8 cellular contexts compared by ENCODE assay signal in the genomic region with DNA sequence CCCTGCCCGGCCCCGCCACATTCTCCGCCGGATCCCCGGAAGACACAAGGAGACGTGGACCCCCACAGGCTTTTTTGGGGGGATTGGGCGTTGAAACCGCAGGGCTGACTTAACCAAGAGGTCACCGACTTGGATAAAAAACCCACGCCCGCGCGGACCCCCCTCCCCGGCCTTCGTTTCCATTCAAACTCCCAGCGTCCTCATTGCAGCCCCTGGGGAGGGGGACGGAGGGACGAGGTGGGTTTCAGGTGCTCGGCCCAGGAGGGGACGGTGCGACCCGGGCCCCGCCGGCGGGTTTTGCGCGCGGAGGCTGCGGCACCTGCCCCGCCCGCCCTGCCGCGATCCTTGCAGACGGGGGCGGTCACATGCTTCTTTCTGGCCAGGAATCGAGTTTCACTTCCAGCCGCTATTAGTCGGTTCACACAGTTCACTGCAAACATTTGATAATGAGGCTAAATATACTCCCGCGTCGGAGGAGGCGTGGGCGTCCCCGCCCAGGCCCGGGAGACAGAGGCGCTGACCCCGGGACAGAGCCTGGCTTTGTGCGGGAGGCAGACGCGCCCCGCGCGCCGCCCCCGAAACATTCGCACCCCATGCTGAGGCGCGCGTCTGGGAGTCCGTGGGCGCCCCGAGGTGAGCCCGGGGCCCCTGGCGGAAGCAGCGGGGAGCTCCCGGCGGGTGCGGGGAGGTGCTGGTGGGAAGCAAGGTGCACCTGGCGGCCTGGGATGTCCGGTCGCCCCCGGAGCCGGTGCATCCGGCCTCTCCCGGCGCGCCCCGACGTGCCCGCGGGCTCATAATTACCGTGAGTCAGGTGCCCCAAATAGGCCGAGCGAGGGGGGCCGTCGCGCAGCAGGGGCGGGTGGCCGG. TPM values are rescaled to one million over a fixed set of nuclear protein-coding genes. Genes with fewer than 3 reads are reported as not detected.
A peak's percentile ranks its signal among the peaks of the same experiment; 100 is the strongest.
DNase-seq lines count a peak whose midpoint lies in the region; ATAC-seq, FAIRE-seq and TF ChIP-seq lines count a peak whose summit lies in the region.

No MANE protein-coding gene starts in this region.

- peak; percentile 47; the same call in 1 of the 2 replicates for TF ChIP-seq EP300 in K562 (IDR thresholded peaks at IDR 0.05; ENCODE audit: low read length)

- peak overlapping the region in 1 of 2 experiments; percentile 87; a peak in 2 of 4 replicates for H3K9ac ChIP-seq in K562 (ENCODE audit: insufficient read depth in 1 of 2, low read depth in 2 of 2, low read length in 2 of 2)

- H3K4me2 ChIP-seq in K562 (ENCODE audit: insufficient read depth, low read length) = peak overlapping the region; percentile 32

- no peak; a peak in 1 of 6 replicates for TF ChIP-seq CTCF in K562 (IDR thresholded peaks at IDR 0.05 in 2 of 3, conservative IDR thresholded peaks at IDR 0.05 in 1 of 3; ENCODE audit: insufficient read depth in 2 of 3, low read depth in 1 of 3, low read length in 3 of 3)

- H3K27ac ChIP-seq in K562 (ENCODE audit: extremely low read depth, low read depth, low read length) = peak overlapping the region; percentile 17; the same call in 1 of the 3 replicates

- WGBS in K562 (ENCODE audit: insufficient coverage, low coverage, missing lambda C conversion rate) = 5% methylated on average over 40 of the region's 89 CpGs

- no peaks in the 10 kb centered on the region for H3K36me3 ChIP-seq in K562 (ENCODE audit: control insufficient read depth, insufficient read depth, low read length)

- TF ChIP-seq POLR2A in K562 (conservative IDR thresholded peaks at IDR 0.05) = no peak

- ATAC-seq in K562 = peak; percentile 76

- FAIRE-seq in K562 (lab: Jason Lieb, UNC) = peak; percentile 94

- H3K9me3 ChIP-seq in K562 (replicated peaks; ENCODE audit: control insufficient read depth, insufficient read depth, low read depth, low read length) = no peaks in the 10 kb centered on the region

- H3K79me2 ChIP-seq in K562 (ENCODE audit: control insufficient read depth, insufficient read depth, low read length) = peaks cover 7% of the 10 kb centered on the region; the same call in 1 of the 3 replicates

- CTCF ChIA-PET in K562 (lab: Yijun Ruan, JAX; ENCODE audit: low intra/inter-chr PET ratio) = no interaction called here

- POLR2A ChIA-PET in K562 (lab: Yijun Ruan, JAX) = interaction anchor here (0.7 kb wide), 1 partner anchor 328 kb away, joined by 3 read pairs; no protein-coding TSS in a partner anchor

- TF ChIP-seq RAD21 in K562 (CRISPR knock-in tag; conservative IDR thresholded peaks at IDR 0.05 in 1 of 2, IDR thresholded peaks at IDR 0.05 in 1 of 2) = no peak; a peak in 1 of 4 replicates

- peak overlapping the region; percentile 26 for H3K4me3 ChIP-seq in K562

- peak overlapping the region; percentile 74 for H2AFZ ChIP-seq in K562 (ENCODE audit: low read depth, low read length)

- no TSS peak for BruUV-seq in K562 (replicated peaks; lab: Mats Ljungman, UMichigan)

- no peaks in the 10 kb centered on the region for H3K9me1 ChIP-seq in K562 (ENCODE audit: control insufficient read depth, insufficient read depth, low read length)

- H3K4me1 ChIP-seq in K562 (replicated peaks in 1 of 2; ENCODE audit: control insufficient read depth in 2 of 2, insufficient read depth in 2 of 2, low read length in 2 of 2) = peaks cover 9 to 65% of the 10 kb centered on the region in 2 experiments

- in situ Hi-C loops in K562 (cut with MboI) = loop anchor here (5.0 kb wide), 1 partner anchor 190 kb away; no protein-coding TSS in a partner anchor

- H3K27me3 ChIP-seq in K562 (ENCODE audit: control insufficient read depth in 2 of 2, insufficient read depth in 2 of 2, low read length in 2 of 2) = peaks cover 0 to 12% of the 10 kb centered on the region in 2 experiments; a peak in 2 of 5 replicates

- DNase-seq in stimulated activated CD4-positive, alpha-beta T cell treated with anti-CD3 and anti-CD28 coated beads, Interleukin-15, amount 100 ng/mL, for 24 hours = peak; percentile 51
- DNase-seq in stimulated activated CD4-positive, alpha-beta T cell treated with anti-CD3 and anti-CD28 coated beads, Interleukin-1b, Interleukin-23, amount 100 ng/mL, for 48 hours = no peak
- DNase-seq in NCI-H2196 treated with DMSO at 0.1 percent for 48 hours (lab: John Stamatoyannopoulos, UW; ENCODE audit: unreplicated experiment) (peak; percentile 31), K562 (ENCODE audit: extremely low read depth in 1 of 4, low spot score in 3 of 4) (peak; percentile 66 to 87 (median 74)), iris pigment epithelial cell (ENCODE audit: low read depth) (peak; percentile 60), NCI-H446 (lab: John Stamatoyannopoulos, UW) (no peak), NCI-H510A treated with DMSO at 0.1 percent for 48 hours (lab: John Stamatoyannopoulos, UW) (no peak)
- peak; percentile 33 for DNase-seq in stimulated activated CD4-positive, alpha-beta T cell treated with anti-CD3 and anti-CD28 coated beads, Interleukin-2, amount 100 ng/mL, for 4 hours (ENCODE audit: low read depth)

- no peaks in the 10 kb centered on the region for H4K20me1 ChIP-seq in K562 (replicated peaks; ENCODE audit: control insufficient read depth, insufficient read depth, low read length)

- intact Hi-C loops in K562 (cut with micrococcal nuclease) = loop anchor here (5.0 kb wide), 1 partner anchor 80 kb away; no protein-coding TSS in a partner anchor

TF ChIP-seq in K562, 482 proteins besides CTCF, POLR2A, EP300 and RAD21 (continues in another document):
- TF ChIP-seq KDM2B (CRISPR knock-in tag; IDR thresholded peaks at IDR 0.05) = 0 out of 2 replicates have a peak, but pooled peaks have one; percentile 36
- peak; percentile 37; the same call in 1 of the 2 replicates for TF ChIP-seq NR4A1 (CRISPR knock-in tag; IDR thresholded peaks at IDR 0.05)
- TF ChIP-seq NR4A1 (tag; IDR thresholded peaks at IDR 0.05) = no peak
- TF ChIP-seq MYC (IDR thresholded peaks at IDR 0.05; ENCODE audit: low read depth, low read length) = peak; percentile 54
- TF ChIP-seq MYC (CRISPR knock-in tag; IDR thresholded peaks at IDR 0.05; ENCODE audit: borderline replicate concordance, low read depth) = no peak
- peak; percentile 53 for TF ChIP-seq CBFA2T2 (conservative IDR thresholded peaks at IDR 0.05)
- no peak for TF ChIP-seq ZNF146 (CRISPR knock-in tag; IDR thresholded peaks at IDR 0.05; ENCODE audit: unreplicated experiment)
- TF ChIP-seq SMARCA4 (IDR thresholded peaks at IDR 0.05) = 0 out of 2 replicates have a peak, but pooled peaks have one; percentile 31
- TF ChIP-seq, protein P1, sequence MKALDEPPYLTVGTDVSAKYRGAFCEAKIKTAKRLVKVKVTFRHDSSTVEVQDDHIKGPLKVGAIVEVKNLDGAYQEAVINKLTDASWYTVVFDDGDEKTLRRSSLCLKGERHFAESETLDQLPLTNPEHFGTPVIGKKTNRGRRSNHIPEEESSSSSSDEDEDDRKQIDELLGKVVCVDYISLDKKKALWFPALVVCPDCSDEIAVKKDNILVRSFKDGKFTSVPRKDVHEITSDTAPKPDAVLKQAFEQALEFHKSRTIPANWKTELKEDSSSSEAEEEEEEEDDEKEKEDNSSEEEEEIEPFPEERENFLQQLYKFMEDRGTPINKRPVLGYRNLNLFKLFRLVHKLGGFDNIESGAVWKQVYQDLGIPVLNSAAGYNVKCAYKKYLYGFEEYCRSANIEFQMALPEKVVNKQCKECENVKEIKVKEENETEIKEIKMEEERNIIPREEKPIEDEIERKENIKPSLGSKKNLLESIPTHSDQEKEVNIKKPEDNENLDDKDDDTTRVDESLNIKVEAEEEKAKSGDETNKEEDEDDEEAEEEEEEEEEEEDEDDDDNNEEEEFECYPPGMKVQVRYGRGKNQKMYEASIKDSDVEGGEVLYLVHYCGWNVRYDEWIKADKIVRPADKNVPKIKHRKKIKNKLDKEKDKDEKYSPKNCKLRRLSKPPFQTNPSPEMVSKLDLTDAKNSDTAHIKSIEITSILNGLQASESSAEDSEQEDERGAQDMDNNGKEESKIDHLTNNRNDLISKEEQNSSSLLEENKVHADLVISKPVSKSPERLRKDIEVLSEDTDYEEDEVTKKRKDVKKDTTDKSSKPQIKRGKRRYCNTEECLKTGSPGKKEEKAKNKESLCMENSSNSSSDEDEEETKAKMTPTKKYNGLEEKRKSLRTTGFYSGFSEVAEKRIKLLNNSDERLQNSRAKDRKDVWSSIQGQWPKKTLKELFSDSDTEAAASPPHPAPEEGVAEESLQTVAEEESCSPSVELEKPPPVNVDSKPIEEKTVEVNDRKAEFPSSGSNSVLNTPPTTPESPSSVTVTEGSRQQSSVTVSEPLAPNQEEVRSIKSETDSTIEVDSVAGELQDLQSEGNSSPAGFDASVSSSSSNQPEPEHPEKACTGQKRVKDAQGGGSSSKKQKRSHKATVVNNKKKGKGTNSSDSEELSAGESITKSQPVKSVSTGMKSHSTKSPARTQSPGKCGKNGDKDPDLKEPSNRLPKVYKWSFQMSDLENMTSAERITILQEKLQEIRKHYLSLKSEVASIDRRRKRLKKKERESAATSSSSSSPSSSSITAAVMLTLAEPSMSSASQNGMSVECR (CRISPR knock-in tag; IDR thresholded peaks at IDR 0.05) = 0 out of 2 replicates have a peak, but pooled peaks have one; percentile 49
- no peak for TF ChIP-seq CBX1 (IDR thresholded peaks at IDR 0.05; ENCODE audit: low read depth)
- no peak for TF ChIP-seq SIRT6 (IDR thresholded peaks at IDR 0.05; ENCODE audit: low read depth, low read length)
- TF ChIP-seq HMGN3 (IDR thresholded peaks at IDR 0.05; ENCODE audit: borderline replicate concordance, extremely low read depth, insufficient read length, low read depth, low read length) = peak; percentile 40
- peak; percentile 60 for TF ChIP-seq POLR2G (IDR thresholded peaks at IDR 0.05; ENCODE audit: low read depth, low read length)

RNA-seq across cellular contexts. Expression of gene PDGFA, which starts 2.7 kb away (rescaled TPM):
- 21.5 and 51.6 TPM in 2 replicates for total RNA-seq in K562 (2011; cell fraction: chromatin; rRNA removed; ENCODE audit: low replicate concordance)
- 36.1 and 57.4 TPM in 2 replicates for total RNA-seq in K562 (2011; cell fraction: nucleolus; rRNA removed)
- 30.2 and 38.4 TPM in 2 replicates for total RNA-seq in K562 (2011; cell fraction: nucleoplasm; rRNA removed)
- 8.1 and 10.0 TPM in 2 replicates for total RNA-seq in K562 (2014; rRNA removed)
- 3.6 and 5.0 TPM in 2 replicates for total RNA-seq in K562 (2014; rRNA removed; fragmentation: Illumina TruSeq; extraction: Trizol)
- 4.6 and 6.1 TPM in 2 replicates for total RNA-seq in K562 (2015; rRNA removed; fragmentation: Illumina TruSeq; extraction: Trizol)
- total RNA-seq in K562 (2021) = 9.8 and 10.2 TPM in 2 replicates
- polyA plus RNA-seq in K562 (2011; rRNA removed) = 7.9 TPM in 2 replicates
- 5.2 and 10.8 TPM in 2 replicates for polyA plus RNA-seq in K562 (2011; cell fraction: cytosol; rRNA removed)
- 13.3 and 32.6 TPM in 2 replicates for polyA plus RNA-seq in K562 (2011; cell fraction: nucleus; rRNA removed)
- polyA plus RNA-seq in K562 (2012) = 6.4 and 9.1 TPM in 2 replicates
- polyA plus RNA-seq in K562 (2014; fragmentation: Illumina TruSeq; extraction: Trizol) = 2.5 and 4.7 TPM in 2 replicates
- polyA plus RNA-seq in K562 (2014; fragmentation: Nextera tagmentation; extraction: Ambion mirVana) = 1 to 10 TPM; 3.9 to 9.5 TPM
- polyA plus RNA-seq in K562 (2014; rRNA removed) = 2.6 and 3.6 TPM in 2 replicates
- 24.4 and 37.5 TPM in 2 replicates for polyA minus RNA-seq in K562 (2011; rRNA and poly(A)+ RNA removed)
- 34.5 and 45.2 TPM in 2 replicates for polyA minus RNA-seq in K562 (2011; cell fraction: cytosol; rRNA and poly(A)+ RNA removed)
- polyA minus RNA-seq in K562 (2011; cell fraction: nucleus; rRNA and poly(A)+ RNA removed) = 11.0 and 13.5 TPM in 2 replicates

Comparison
In these comparisons a context has a peak if more than half of its experiments do, and no peak if none do; other contexts are left out.
1. DNase-seq: peak in stimulated activated CD4-positive, alpha-beta T cell treated with anti-CD3 and anti-CD28 coated beads, Interleukin-15, amount 100 ng/mL, for 24 hours (single experiment), NCI-H2196 treated with DMSO at 0.1 percent for 48 hours (single experiment), K562 (4 of 4), iris pigment epithelial cell (single experiment) and stimulated activated CD4-positive, alpha-beta T cell treated with anti-CD3 and anti-CD28 coated beads, Interleukin-2, amount 100 ng/mL, for 4 hours (single experiment); none in stimulated activated CD4-positive, alpha-beta T cell treated with anti-CD3 and anti-CD28 coated beads, Interleukin-1b, Interleukin-23, amount 100 ng/mL, for 48 hours (single experiment), NCI-H446 (0 of 2) and NCI-H510A treated with DMSO at 0.1 percent for 48 hours (single experiment).